1 cellular context compared by ENCODE assay signal in genomic region chr2:238171575-238172187, GRCh38.
TF ChIP-seq lines count a peak whose summit lies in the region.

No MANE protein-coding gene starts in this region.

TF ChIP-seq in IMR-90, 13 proteins besides CTCF, POLR2A, EP300 and RAD21:
- no peak for TF ChIP-seq MXI1 (IDR thresholded peaks at IDR 0.05; ENCODE audit: borderline replicate concordance, low read depth, low read length)
- TF ChIP-seq FOS (IDR thresholded peaks at IDR 0.05; ENCODE audit: low read depth, low read length), result no peak
- TF ChIP-seq NFE2L2 (IDR thresholded peaks at IDR 0.05; ENCODE audit: low read depth, low read length), result no peak
- TF ChIP-seq MAFK (IDR thresholded peaks at IDR 0.05; ENCODE audit: low read depth, low read length), result no peak
- TF ChIP-seq CHD1 (IDR thresholded peaks at IDR 0.05; ENCODE audit: low read depth, low read length), result no peak
- no peak for TF ChIP-seq SMC3 (IDR thresholded peaks at IDR 0.05; ENCODE audit: low read depth, low read length)
- no peak for TF ChIP-seq ELK1 (IDR thresholded peaks at IDR 0.05; ENCODE audit: borderline replicate concordance, low read depth, low read length)
- TF ChIP-seq RCOR1 (IDR thresholded peaks at IDR 0.05; ENCODE audit: insufficient replicate concordance, low read length), result no peak
- TF ChIP-seq CEBPB (IDR thresholded peaks at IDR 0.05; ENCODE audit: low read depth, low read length), result no peak
- no peak for TF ChIP-seq BHLHE40 (IDR thresholded peaks at IDR 0.05; ENCODE audit: low read depth, low read length)
- no peak for TF ChIP-seq RFX5 (IDR thresholded peaks at IDR 0.05; ENCODE audit: low read depth, low read length)
- no peak for TF ChIP-seq USF2 (IDR thresholded peaks at IDR 0.05; ENCODE audit: low read depth, low read length)
- TF ChIP-seq MAZ (IDR thresholded peaks at IDR 0.05; ENCODE audit: borderline replicate concordance, low read depth, low read length), result no peak
